ENCODE assay signal across 8 cellular contexts in the genomic region with DNA sequence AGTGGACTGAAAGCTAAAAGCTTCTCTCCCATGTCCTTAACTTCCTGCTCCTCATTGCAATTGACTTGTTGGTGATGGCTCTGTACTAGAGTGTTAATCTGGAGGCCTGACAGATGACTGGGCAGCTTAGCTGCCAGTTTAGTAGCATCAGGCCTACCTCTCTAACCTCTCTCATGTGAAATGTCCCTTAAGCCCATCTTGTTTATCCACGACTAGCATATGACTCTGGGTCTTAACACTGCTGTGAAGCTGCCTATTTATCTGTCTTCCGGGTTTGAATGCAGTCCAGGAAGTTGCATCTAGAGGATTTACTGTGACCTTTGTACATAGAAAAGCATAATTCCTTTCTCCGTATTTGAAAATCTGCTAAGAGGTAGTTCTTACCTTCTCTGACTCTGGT.
DNase-seq lines count a peak whose midpoint lies in the region; ATAC-seq and TF ChIP-seq lines count a peak whose summit lies in the region.

No MANE protein-coding gene starts in this region.

- H3K79me1 ChIP-seq in IMR-90 (ENCODE audit: low read depth in 1 of 2, low read length in 2 of 2) (peaks cover 5 to 32% of the 10 kb centered on the region in 2 experiments; a peak in 3 of 4 replicates), mesenchymal stem cell (replicated peaks; ENCODE audit: low read length, poor library complexity, severe bottlenecking) (peaks cover 15% of the 10 kb centered on the region)

- peaks cover 11% of the 10 kb centered on the region for H3K9me1 ChIP-seq in IMR-90 (ENCODE audit: insufficient read depth, low read length)

- H3K27ac Mint-ChIP-seq in endothelial cell (ENCODE audit: unreplicated experiment), result no peak overlapping the region

- peak overlapping the region; percentile 34 for H3K27ac ChIP-seq in AG04450 (ENCODE audit: low read depth, low read length)
- H3K27ac ChIP-seq in IMR-90 (ENCODE audit: insufficient read depth, low read length), result no peak overlapping the region
- peak overlapping the region; percentile 45 for H3K27ac ChIP-seq in mesenchymal stem cell (ENCODE audit: low read length, poor library complexity, severe bottlenecking)
- H3K27ac ChIP-seq in esophagus muscularis mucosa (replicated peaks in 1 of 4), result peak overlapping the region in 1 of 4 donors; percentile 4

- peaks cover 8% of the 10 kb centered on the region for H3K36me3 ChIP-seq in IMR-90 (ENCODE audit: control insufficient read depth, insufficient read depth, low read length)
- H3K36me3 ChIP-seq in mesenchymal stem cell (ENCODE audit: control insufficient read depth in 1 of 2, insufficient read depth in 2 of 2, low read depth in 1 of 2, low read length in 2 of 2), result peaks cover 5 to 26% of the 10 kb centered on the region in 2 experiments
- peaks cover 11 to 67% (median 27%) of the 10 kb centered on the region in 4 donors for H3K36me3 ChIP-seq in esophagus muscularis mucosa

- H3K56ac ChIP-seq in IMR-90 (ENCODE audit: extremely low read depth, insufficient read depth, low read length), result no peak overlapping the region

- no peak overlapping the region for H3K4me3 Mint-ChIP-seq in endothelial cell (ENCODE audit: unreplicated experiment)

- H4K20me1 ChIP-seq in IMR-90 (ENCODE audit: insufficient read depth, low read length), result peaks cover 23% of the 10 kb centered on the region; the same call in 1 of the 2 replicates

- no peak for TF ChIP-seq RAD21 in IMR-90 (IDR thresholded peaks at IDR 0.05; ENCODE audit: low read length)

- no peak overlapping the region for H2BK12ac ChIP-seq in mesenchymal stem cell (ENCODE audit: low read length in 2 of 2)

- TF ChIP-seq POLR2A in IMR-90 (IDR thresholded peaks at IDR 0.05; ENCODE audit: low read depth, low read length) (no peak), esophagus muscularis mucosa (IDR thresholded peaks at IDR 0.05; ENCODE audit: low read depth) (no peak)

- H2AK9ac ChIP-seq in IMR-90 (replicated peaks; ENCODE audit: low read depth, low read length, poor library complexity), result no peak overlapping the region

- H3K14ac ChIP-seq in IMR-90 (replicated peaks; ENCODE audit: low read depth, low read length) (peak overlapping the region; percentile 10; the same call in 1 of the 2 replicates), mesenchymal stem cell (ENCODE audit: low read length in 2 of 2) (no peak overlapping the region)

- H3K9me3 ChIP-seq in AG04450 (ENCODE audit: control insufficient read depth, insufficient read depth, low read length), result no peaks in the 10 kb centered on the region
- no peaks in the 10 kb centered on the region for H3K9me3 ChIP-seq in IMR-90 (ENCODE audit: control insufficient read depth, insufficient read depth, low read length)
- H3K9me3 ChIP-seq in mesenchymal stem cell (ENCODE audit: control insufficient read depth, low read length), result no peaks in the 10 kb centered on the region
- H3K9me3 ChIP-seq in esophagus muscularis mucosa, result no peaks in the 10 kb centered on the region

- H3K9me3 Mint-ChIP-seq in endothelial cell (ENCODE audit: unreplicated experiment), result no peaks in the 10 kb centered on the region

- H3K4me1 Mint-ChIP-seq in endothelial cell (ENCODE audit: unreplicated experiment), result peaks cover 6% of the 10 kb centered on the region

- no TSS peak for BruUV-seq in IMR-90 (replicated peaks; lab: Mats Ljungman, UMichigan)

- H3K4me3 ChIP-seq in AG04450 (ENCODE audit: low read depth, low read length), result no peak overlapping the region
- H3K4me3 ChIP-seq in IMR-90 (ENCODE audit: insufficient read depth, low read depth, low read length), result no peak overlapping the region
- H3K4me3 ChIP-seq in cardiac fibroblast (replicated peaks in 1 of 2; ENCODE audit: low read depth in 2 of 2, low read length in 2 of 2), result no peak overlapping the region
- no peak overlapping the region for H3K4me3 ChIP-seq in mesenchymal stem cell (ENCODE audit: insufficient read depth in 1 of 2, low read depth in 1 of 2, low read length in 2 of 2)
- no peak overlapping the region for H3K4me3 ChIP-seq in esophagus muscularis mucosa

- no peak for DNase-seq in AG04450 (ENCODE audit: low read depth, low spot score)
- DNase-seq in IMR-90, result peak; percentile 33
- peak; percentile 57 to 63 for DNase-seq in cardiac fibroblast (ENCODE audit: low read depth in 2 of 2)
- peak; percentile 52 for DNase-seq in mesenchymal stem cell
- no peak for DNase-seq in activated CD4-positive, alpha-beta T cell treated with anti-CD3 and anti-CD28 coated beads, Interleukin-2, amount 50 U/mL, for 4 hours
- no peak for DNase-seq in endothelial cell (ENCODE audit: low spot score)
- DNase-seq in esophagus muscularis mucosa (ENCODE audit: extremely low spot score), result no peak
- no peak for DNase-seq in GOT3 (lab: John Stamatoyannopoulos, UW)

- no peak for TF ChIP-seq EP300 in esophagus muscularis mucosa (IDR thresholded peaks at IDR 0.05)

- no peaks in the 10 kb centered on the region for H3K27me3 Mint-ChIP-seq in endothelial cell (ENCODE audit: unreplicated experiment)

- peak; percentile 44 for ATAC-seq in IMR-90 (ENCODE audit: low read depth)

- peaks cover 4% of the 10 kb centered on the region for H3K36me3 Mint-ChIP-seq in endothelial cell (ENCODE audit: low read depth, unreplicated experiment)

- dilution Hi-C loops in IMR-90 (cut with HindIII; ENCODE audit: low sequenced_read_pairs, unreplicated experiment), result no loop called here

- H2BK20ac ChIP-seq in IMR-90 (ENCODE audit: low read depth, low read length), result 0 out of 2 replicates have a peak overlapping the region, but pooled peaks have one; percentile 16

- H3K4me1 ChIP-seq in IMR-90 (ENCODE audit: control insufficient read depth, insufficient read depth, low read length) (peaks cover 16% of the 10 kb centered on the region), mesenchymal stem cell (ENCODE audit: control insufficient read depth, insufficient read depth, low read depth, low read length) (peaks cover 5% of the 10 kb centered on the region), esophagus muscularis mucosa (peaks cover 9 to 22% (median 16%) of the 10 kb centered on the region in 4 donors)

- H3K4ac ChIP-seq in IMR-90 (ENCODE audit: low read depth, low read length) (peak overlapping the region; percentile 44), mesenchymal stem cell (ENCODE audit: low read depth in 1 of 2, low read length in 2 of 2) (no peak overlapping the region)

- H2BK5ac ChIP-seq in IMR-90 (ENCODE audit: low read depth, low read length, poor library complexity, severe bottlenecking) (peak overlapping the region; percentile 12), mesenchymal stem cell (ENCODE audit: low read depth, low read length, poor library complexity, severe bottlenecking) (peak overlapping the region; percentile 33)

- CTCF ChIA-PET in AG04450 (lab: Charles Lee), result interaction anchor here (3.1 kb wide), 1 partner anchor 10 kb away, joined by 25 read pairs; no protein-coding TSS in a partner anchor
- CTCF ChIA-PET in IMR-90 (lab: Yijun Ruan, JAX), result interaction anchor here (1.0 kb wide), 1 partner anchor 11 kb away, joined by 4 read pairs; no protein-coding TSS in a partner anchor

- TF ChIP-seq CTCF in AG04450 (IDR thresholded peaks at IDR 0.05; ENCODE audit: low read depth, low read length) (no peak), IMR-90 (conservative IDR thresholded peaks at IDR 0.05; ENCODE audit: low read depth, low read length) (no peak), cardiac fibroblast (IDR thresholded peaks at IDR 0.05; ENCODE audit: low read depth, low read length) (no peak), endothelial cell (IDR thresholded peaks at IDR 0.05; ENCODE audit: unreplicated experiment) (no peak), esophagus muscularis mucosa (IDR thresholded peaks at IDR 0.05) (no peak)

- POLR2A ChIA-PET in AG04450 (lab: Yijun Ruan, JAX) (interaction anchor here (0.8 kb wide), 1 partner anchor 80 kb away, joined by 3 read pairs; no protein-coding TSS in a partner anchor), IMR-90 (lab: Charles Lee; ENCODE audit: unreplicated experiment) (no interaction called here)

- H2BK120ac ChIP-seq in IMR-90 (ENCODE audit: low read depth, low read length) (peak overlapping the region; percentile 4; the same call in 1 of the 2 replicates), mesenchymal stem cell (ENCODE audit: low read depth, low read length) (no peak overlapping the region)

- H2AK5ac ChIP-seq in IMR-90 (ENCODE audit: low read depth, low read length), result peak overlapping the region; percentile 27
- peak overlapping the region; percentile 57 for H2AK5ac ChIP-seq in mesenchymal stem cell (ENCODE audit: low read length, severe bottlenecking)

- H2BK15ac ChIP-seq in IMR-90 (ENCODE audit: low read depth, low read length) (0 out of 3 replicates have a peak overlapping the region, but pooled peaks have one; percentile 1), mesenchymal stem cell (ENCODE audit: low read depth, poor library complexity, severe bottlenecking) (no peak overlapping the region)

- H2AFZ ChIP-seq in IMR-90 (replicated peaks; ENCODE audit: low read length, poor library complexity), result no peak overlapping the region
- no peak overlapping the region for H2AFZ ChIP-seq in mesenchymal stem cell (ENCODE audit: low read depth, low read length)

- no peak overlapping the region for H4K5ac ChIP-seq in IMR-90 (ENCODE audit: low read depth, low read length)

- H4K91ac ChIP-seq in IMR-90 (ENCODE audit: insufficient read depth, low read depth, low read length), result peak overlapping the region; percentile 12; the same call in 1 of the 2 replicates
- H4K91ac ChIP-seq in mesenchymal stem cell (ENCODE audit: low read length), result no peak overlapping the region

- in situ Hi-C loops in IMR-90 (cut with MboI; ENCODE audit: low sequenced_read_pairs), result no loop called here

- H3K9ac ChIP-seq in IMR-90 (ENCODE audit: low read depth, low read length) (no peak overlapping the region), mesenchymal stem cell (ENCODE audit: low read length) (peak overlapping the region; percentile 3)

- H4K8ac ChIP-seq in IMR-90 (ENCODE audit: low read depth in 2 of 2, low read length in 2 of 2) (peak overlapping the region in 1 of 2 experiments; percentile 24; a peak in 1 of 4 replicates), mesenchymal stem cell (ENCODE audit: low read length) (no peak overlapping the region)

- H3K23ac ChIP-seq in IMR-90 (ENCODE audit: low read depth, low read length) (peak overlapping the region; percentile 10), mesenchymal stem cell (ENCODE audit: low read length in 2 of 2) (no peak overlapping the region)

- intact Hi-C loops in IMR-90 (cut with micrococcal nuclease), result loop anchor here (5.0 kb wide), 2 partner anchors 108 to 173 kb away; no protein-coding TSS in a partner anchor
- intact Hi-C loops in esophagus muscularis mucosa (cut with DNase I), result no loop called here

- 40% methylated on average over 1 of the region's 3 CpGs; no CpG with 5 or more reads in 1 of the 2 experiments for WGBS in IMR-90 (ENCODE audit: extremely low coverage in 2 of 2, insufficient read length in 1 of 2), 2 experiments
- WGBS in mesenchymal stem cell, result 30% methylated on average over 2 of the region's 3 CpGs
- 38% methylated on average over 3 of the region's 3 CpGs for WGBS in esophagus muscularis mucosa

- no peak overlapping the region for H3K4me2 ChIP-seq in IMR-90 (ENCODE audit: low read depth, low read length)
- H3K4me2 ChIP-seq in mesenchymal stem cell (ENCODE audit: low read length, poor library complexity, severe bottlenecking), result no peak overlapping the region

- H3K18ac ChIP-seq in IMR-90 (ENCODE audit: low read depth, low read length) (no peak overlapping the region; the same call in 1 of the 2 replicates), mesenchymal stem cell (ENCODE audit: low read depth in 1 of 2, low read length in 2 of 2) (no peak overlapping the region)

- H3K27me3 ChIP-seq in AG04450 (ENCODE audit: control insufficient read depth, insufficient read depth, low read length) (no peaks in the 10 kb centered on the region), IMR-90 (ENCODE audit: control insufficient read depth, insufficient read depth, low read length) (no peaks in the 10 kb centered on the region), mesenchymal stem cell (ENCODE audit: control insufficient read depth in 1 of 2, insufficient read depth in 1 of 2, low read length in 2 of 2) (no peaks in the 10 kb centered on the region), esophagus muscularis mucosa (no peaks in the 10 kb centered on the region)

Comparison
In these comparisons a context has a peak if more than half of its experiments do, and no peak if none do; other contexts are left out.
1. DNase-seq: peak in IMR-90 (single experiment), cardiac fibroblast (2 of 2) and mesenchymal stem cell (single experiment); none in AG04450 (single experiment), activated CD4-positive, alpha-beta T cell treated with anti-CD3 and anti-CD28 coated beads, Interleukin-2, amount 50 U/mL, for 4 hours (0 of 2), endothelial cell (single experiment), esophagus muscularis mucosa (single experiment) and GOT3 (single experiment).